ENCODE assay signal across 8 cellular contexts in genomic region chr15:43791993-43792760, GRCh38. TPM values are rescaled to one million over a fixed set of nuclear protein-coding genes. Genes with fewer than 3 reads are reported as not detected.
A peak's percentile ranks its signal among the peaks of the same experiment; 100 is the strongest.
DNase-seq lines count a peak whose midpoint lies in the region; TF ChIP-seq lines count a peak whose summit lies in the region.

Gene SERF2 (plus strand): TSS chr15:43792320. CDS start chr15:43792377, 57 bp downstream.

- H3K4me2 ChIP-seq in neuronal stem cell (ENCODE audit: insufficient read depth, low read length, poor library complexity, severe bottlenecking) = peak within 1 kb of the TSS; percentile 72

- H3K23ac ChIP-seq in neuronal stem cell (ENCODE audit: low read depth, low read length, poor library complexity) = peak within 1 kb of the TSS; percentile 1

- H2AK5ac ChIP-seq in neuronal stem cell (ENCODE audit: low read depth, low read length) = peak within 1 kb of the TSS; percentile 81

- no peak within 1 kb of the TSS for H2BK120ac ChIP-seq in neuronal stem cell (ENCODE audit: low read depth, low read length)

- peak within 1 kb of the TSS; percentile 97 for H3K9ac ChIP-seq in neuronal stem cell (ENCODE audit: low read depth, low read length, poor library complexity)

- peak; percentile 100 for DNase-seq in GDM1 (lab: John Stamatoyannopoulos, UW)
- DNase-seq in MV-4-11 (lab: John Stamatoyannopoulos, UW) = peak; percentile 99
- peak; percentile 99 for DNase-seq in SK-MEL-5 (ENCODE audit: low read depth, low spot score)
- peak; percentile 100 for DNase-seq in activated naive CD4-positive, alpha-beta T cell treated with Interleukin-2 at 50 U/mL for 16 hours
- peak; percentile 99 for DNase-seq in foreskin melanocyte
- peak; percentile 98 for DNase-seq in neuronal stem cell (ENCODE audit: low spot score)

- H3K14ac ChIP-seq in neuronal stem cell (ENCODE audit: low read length) = peak within 1 kb of the TSS; percentile 97

- H3K4me1 ChIP-seq in HEK293 (ENCODE audit: control insufficient read depth, insufficient read depth, low read length) = no peaks in the 10 kb centered on the region
- H3K4me1 ChIP-seq in neuronal stem cell (ENCODE audit: control insufficient read depth in 2 of 2, insufficient read depth in 1 of 2, low read depth in 1 of 2, low read length in 2 of 2) = peaks cover 9 to 10% of the 10 kb centered on the region in 2 donors

- H2BK12ac ChIP-seq in neuronal stem cell (ENCODE audit: low read length) = no peak within 1 kb of the TSS

- peak within 1 kb of the TSS; percentile 97 for H3K4me3 ChIP-seq in HEK293 (ENCODE audit: low read depth, low read length)
- peak within 1 kb of the TSS; percentile 94 to 95 for H3K4me3 ChIP-seq in neuronal stem cell (ENCODE audit: low read length in 2 of 2)

- in situ Hi-C loops in SK-MEL-5 (cut with HindIII; ENCODE audit: low pct_unique_long_range_greater_than_20kb, low sequenced_read_pairs) = no loop called here

- no peak within 1 kb of the TSS for H2BK15ac ChIP-seq in neuronal stem cell (ENCODE audit: low read length)

- peak within 1 kb of the TSS; percentile 89 for H2AFZ ChIP-seq in neuronal stem cell (ENCODE audit: low read length)

- H3K27me3 ChIP-seq in neuronal stem cell (ENCODE audit: control insufficient read depth in 3 of 3, insufficient read depth in 3 of 3, low read depth in 1 of 3, low read length in 3 of 3) = no peaks in the 10 kb centered on the region

- POLR2A ChIA-PET in HEK293 (lab: Yijun Ruan, JAX) = interaction anchor here (0.7 to 2.0 kb wide), 2 partner anchors 15 to 33 kb away, joined by 3 to 12 read pairs; partner anchors contain the start of gene MFAP1

- H3K27ac ChIP-seq in HEK293 (ENCODE audit: extremely low read depth, low read depth, low read length) = peak within 1 kb of the TSS; percentile 60; the same call in 1 of the 2 replicates
- H3K27ac ChIP-seq in neuronal stem cell (replicated peaks; ENCODE audit: low read length) = peak within 1 kb of the TSS; percentile 59

- H4K91ac ChIP-seq in neuronal stem cell (ENCODE audit: low read depth, low read length, poor library complexity) = no peak within 1 kb of the TSS

- CTCF ChIA-PET in HEK293 (lab: Yijun Ruan, JAX) = interaction anchor here (0.5 to 1.4 kb wide), 3 partner anchors 15 to 486 kb away, joined by 3 to 4 read pairs (median 4); partner anchors contain the start of gene ELL3

- no peak within 1 kb of the TSS for H4K8ac ChIP-seq in neuronal stem cell (ENCODE audit: low read depth, low read length)

- H3K4ac ChIP-seq in neuronal stem cell (ENCODE audit: low read length) = peak within 1 kb of the TSS; percentile 13

- peak within 1 kb of the TSS; percentile 95 for H2BK5ac ChIP-seq in neuronal stem cell (ENCODE audit: low read length)

- no peaks in the 10 kb centered on the region for H3K9me3 ChIP-seq in HEK293 (ENCODE audit: control insufficient read depth, insufficient read depth, low read depth, low read length)
- no peaks in the 10 kb centered on the region for H3K9me3 ChIP-seq in neuronal stem cell (replicated peaks in 1 of 2; ENCODE audit: control insufficient read depth in 2 of 2, insufficient read depth in 1 of 2, low read depth in 1 of 2, low read length in 2 of 2)

- no CpG with 5 or more reads among the region's 66 CpGs for WGBS in neuronal stem cell (ENCODE audit: extremely low coverage in 2 of 2, insufficient read length in 2 of 2, insufficient replicate concordance in 1 of 2), 2 donors

- H3K79me1 ChIP-seq in neuronal stem cell (ENCODE audit: low read depth, low read length) = peaks cover 3% of the 10 kb centered on the region

- peak within 1 kb of the TSS; percentile 92 for H3K18ac ChIP-seq in neuronal stem cell (ENCODE audit: low read length)

- TF ChIP-seq CTCF in HEK293 (tag by site-specific recombination; IDR thresholded peaks at IDR 0.05) (no peak), subcutaneous adipose tissue (IDR thresholded peaks at IDR 0.05; ENCODE audit: low read depth) (no peak)

- H3K36me3 ChIP-seq in HEK293 (ENCODE audit: control insufficient read depth in 2 of 2, insufficient read depth in 1 of 2, low read length in 2 of 2) (peaks cover 0 to 43% of the 10 kb centered on the region in 2 experiments; a peak in 1 of 3 replicates), neuronal stem cell (replicated peaks in 1 of 2; ENCODE audit: control insufficient read depth in 2 of 2, insufficient read depth in 2 of 2, low read length in 2 of 2) (peaks cover 28 to 43% of the 10 kb centered on the region in 2 donors)

TF ChIP-seq in HEK293, 187 proteins besides CTCF, POLR2A, EP300 and RAD21 (continues in another document):
- TF ChIP-seq ZBTB11 (tag by site-specific recombination; conservative IDR thresholded peaks at IDR 0.05; ENCODE audit: low read depth) (0 out of 2 replicates have a peak, but pooled peaks have one; percentile 9), ZNF302 (tag by site-specific recombination; IDR thresholded peaks at IDR 0.05; ENCODE audit: low read depth) (no peak), ZNF623 (tag by site-specific recombination; IDR thresholded peaks at IDR 0.05) (no peak), ZNF248 (tag by site-specific recombination; IDR thresholded peaks at IDR 0.05) (no peak), MYNN (tag by site-specific recombination; IDR thresholded peaks at IDR 0.05; ENCODE audit: borderline replicate concordance) (no peak), ZNF10 (tag by site-specific recombination; IDR thresholded peaks at IDR 0.05) (no peak), OSR2 (tag by site-specific recombination; IDR thresholded peaks at IDR 0.05) (no peak), ZNF629 (tag by site-specific recombination; IDR thresholded peaks at IDR 0.05) (peak; percentile 84), ZBTB7A (tag by site-specific recombination; IDR thresholded peaks at IDR 0.05; ENCODE audit: low read depth) (0 out of 2 replicates have a peak, but pooled peaks have one; percentile 33), ZNF837 (tag by site-specific recombination; IDR thresholded peaks at IDR 0.05) (no peak), ZNF610 (tag by site-specific recombination; IDR thresholded peaks at IDR 0.05; ENCODE audit: borderline replicate concordance) (peak; percentile 60; the same call in 1 of the 2 replicates), BCL11A (tag by site-specific recombination; IDR thresholded peaks at IDR 0.05; ENCODE audit: low read depth) (no peak), PRDM6 (tag by site-specific recombination; IDR thresholded peaks at IDR 0.05) (no peak), ZNF426 (tag by site-specific recombination; IDR thresholded peaks at IDR 0.05) (no peak), ZNF514 (tag by site-specific recombination; IDR thresholded peaks at IDR 0.05) (no peak), ZNF169 (tag by site-specific recombination; IDR thresholded peaks at IDR 0.05) (no peak), ZNF23 (tag by site-specific recombination; IDR thresholded peaks at IDR 0.05; ENCODE audit: borderline replicate concordance) (no peak), ZNF580 (tag by site-specific recombination; IDR thresholded peaks at IDR 0.05) (no peak), PRDM1 (tag by site-specific recombination; IDR thresholded peaks at IDR 0.05) (no peak)

RNA-seq across cellular contexts. Expression of gene SERF2, which starts in this region (rescaled TPM):
- 630 and 662 TPM in 2 replicates for total RNA-seq in SK-MEL-5 (2014; rRNA removed; shearing (Covaris generic))
- polyA plus RNA-seq in SK-MEL-5 (2015; cell fraction: cytosol; rRNA removed) = 548 and 946 TPM in 2 replicates
- polyA plus RNA-seq in SK-MEL-5 (2015; cell fraction: nucleus; rRNA removed) = 314 and 432 TPM in 2 replicates
- 1,153 TPM for polyA plus RNA-seq in neuronal stem cell (2013, experiment 1 of 2)
- 1,148 TPM for polyA plus RNA-seq in neuronal stem cell (2013, experiment 2 of 2)
- total RNA-seq in subcutaneous adipose tissue = 1,000 to 10,000 TPM in 1 of 4 donors, 100 to 1,000 TPM in 3; 542 to 1,015 (median 749) TPM

Comparison
In these comparisons a context has a peak if more than half of its experiments do, and no peak if none do; other contexts are left out.
1. Peak in every context shown above with its lines: DNase-seq, H3K4me3 ChIP-seq and H3K27ac ChIP-seq.